1 cellular context compared by ENCODE assay signal in the genomic region with DNA sequence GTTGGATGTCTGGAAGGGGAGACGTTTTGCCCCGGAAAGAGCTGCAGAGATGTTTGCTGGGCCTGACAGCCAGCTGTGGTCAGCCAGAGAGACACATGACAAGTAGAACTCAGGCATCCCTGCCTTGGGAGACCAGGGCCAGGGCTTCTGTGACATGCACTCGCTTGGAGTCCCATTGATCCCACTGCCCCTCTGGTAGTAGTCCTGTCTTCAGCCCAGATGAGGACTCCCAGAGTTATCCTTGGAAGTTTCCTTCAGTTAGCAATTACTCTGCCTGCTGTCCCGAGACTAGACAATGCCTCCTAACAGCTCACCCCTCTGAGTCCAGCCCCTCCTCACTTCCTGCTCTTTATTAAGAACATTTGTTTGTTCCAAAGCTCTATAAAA.
TF ChIP-seq lines count a peak whose summit lies in the region.

No MANE protein-coding gene starts in this region.

TF ChIP-seq in GM23338, 12 proteins besides CTCF, POLR2A, EP300 and RAD21 (continued from another document):
- TF ChIP-seq, protein P1, sequence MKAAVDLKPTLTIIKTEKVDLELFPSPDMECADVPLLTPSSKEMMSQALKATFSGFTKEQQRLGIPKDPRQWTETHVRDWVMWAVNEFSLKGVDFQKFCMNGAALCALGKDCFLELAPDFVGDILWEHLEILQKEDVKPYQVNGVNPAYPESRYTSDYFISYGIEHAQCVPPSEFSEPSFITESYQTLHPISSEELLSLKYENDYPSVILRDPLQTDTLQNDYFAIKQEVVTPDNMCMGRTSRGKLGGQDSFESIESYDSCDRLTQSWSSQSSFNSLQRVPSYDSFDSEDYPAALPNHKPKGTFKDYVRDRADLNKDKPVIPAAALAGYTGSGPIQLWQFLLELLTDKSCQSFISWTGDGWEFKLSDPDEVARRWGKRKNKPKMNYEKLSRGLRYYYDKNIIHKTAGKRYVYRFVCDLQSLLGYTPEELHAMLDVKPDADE (IDR thresholded peaks at IDR 0.05), result no peak
